ENCODE assay signal across 17 cellular contexts in the genomic region with DNA sequence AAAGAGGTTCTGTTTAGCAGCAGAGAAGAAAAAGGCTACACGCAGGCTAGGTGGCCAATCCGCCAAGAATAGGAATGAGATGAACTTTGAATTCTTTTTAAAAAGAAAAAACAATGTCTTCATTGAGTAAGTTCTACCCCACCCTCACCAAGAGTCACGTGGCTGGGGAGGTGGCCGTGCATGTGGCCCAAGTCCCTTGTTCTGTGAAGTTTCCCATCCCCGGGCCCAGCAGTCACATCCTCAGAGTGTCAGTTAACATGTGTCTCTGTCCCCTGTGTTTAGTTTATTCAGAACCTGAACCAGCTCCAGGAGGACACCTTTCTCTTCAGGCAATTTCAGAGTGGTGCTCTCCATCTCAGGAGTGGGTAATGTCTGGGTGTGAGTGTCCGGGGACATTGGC. TPM values are rescaled to one million over a fixed set of nuclear protein-coding genes. Genes with fewer than 3 reads are reported as not detected.
A peak's percentile ranks its signal among the peaks of the same experiment; 100 is the strongest.
DNase-seq lines count a peak whose midpoint lies in the region; ATAC-seq and TF ChIP-seq lines count a peak whose summit lies in the region.
"Had no signal": no experiment of that assay in that cellular context is flagged by ENCODE, and none has a peak within 500 bp of the region (broad histone marks: within the 10 kb centered on the region; RNA-seq: fewer than 3 reads in every experiment).

No MANE protein-coding gene starts in this region.

- H3K4me1 ChIP-seq in HEK293 (ENCODE audit: control insufficient read depth, insufficient read depth, low read length) (no peaks in the 10 kb centered on the region), Peyer's patch (no peaks in the 10 kb centered on the region)
- H3K4me1 ChIP-seq: HAP-1 had no signal

- intact Hi-C loops in cardiac septum (cut with DNase I) (no loop called here), left cardiac atrium (cut with DNase I) (no loop called here), posterior vena cava (cut with DNase I) (no loop called here)

- H3K27me3 ChIP-seq in Peyer's patch: no peaks in the 10 kb centered on the region

- peaks cover 28% of the 10 kb centered on the region for H3K4me1 Mint-ChIP-seq in WTC11
- H3K4me1 Mint-ChIP-seq: CD4-positive, alpha-beta memory T cell had no signal

- H3K36me3 Mint-ChIP-seq in WTC11: peaks cover 7% of the 10 kb centered on the region
- H3K36me3 Mint-ChIP-seq: CD4-positive, alpha-beta memory T cell had no signal

- H3K4me3 ChIP-seq in HEK293 (ENCODE audit: low read depth, low read length) (no peak overlapping the region), Peyer's patch (no peak overlapping the region)
- H3K4me3 ChIP-seq: HAP-1 had no signal

- H3K27me3 Mint-ChIP-seq in WTC11 (ENCODE audit: low read depth): no peaks in the 10 kb centered on the region

- H3K9me3 ChIP-seq in HEK293 (ENCODE audit: control insufficient read depth, insufficient read depth, low read depth, low read length): no peaks in the 10 kb centered on the region
- no peaks in the 10 kb centered on the region for H3K9me3 ChIP-seq in Peyer's patch
- H3K9me3 ChIP-seq: HAP-1 had no signal

- TF ChIP-seq CTCF in HEK293 (tag by site-specific recombination; IDR thresholded peaks at IDR 0.05) (no peak), WTC11 (IDR thresholded peaks at IDR 0.05) (no peak), Peyer's patch (IDR thresholded peaks at IDR 0.05) (no peak)

- DNase-seq in cardiac septum (ENCODE audit: low spot score) (peak; percentile 24), left cardiac atrium (no peak), WTC11 (ENCODE audit: low spot score) (no peak), posterior vena cava (ENCODE audit: low spot score) (peak; percentile 55), NCI-H1105 treated with DMSO at 0.1 percent for 48 hours (lab: John Stamatoyannopoulos, UW) (no peak), NCI-H226 (no peak), Peyer's patch (no peak)
- DNase-seq: C1 segment of cervical spinal cord; Calu3; CD4-positive, alpha-beta memory T cell; COR-L47; DMS53; DMS79 treated with DMSO at 0.1 percent for 48 hours; GF-D8; GOT3 had no signal

- POLR2A ChIA-PET in HEK293 (lab: Yijun Ruan, JAX) (no interaction called here), WTC11 (lab: Charles Lee) (no interaction called here)

- H3K27ac ChIP-seq in HEK293 (ENCODE audit: extremely low read depth, low read depth, low read length) (no peak overlapping the region), Peyer's patch (no peak overlapping the region)

- H3K36me3 ChIP-seq in HEK293 (ENCODE audit: control insufficient read depth in 2 of 2, insufficient read depth in 1 of 2, low read length in 2 of 2): no peaks in the 10 kb centered on the region; a peak in 1 of 3 replicates
- no peaks in the 10 kb centered on the region for H3K36me3 ChIP-seq in Peyer's patch
- H3K36me3 ChIP-seq: HAP-1 had no signal

- peaks cover 3% of the 10 kb centered on the region; the same call in 1 of the 2 replicates for H3K9me3 Mint-ChIP-seq in WTC11
- H3K9me3 Mint-ChIP-seq: CD4-positive, alpha-beta memory T cell had no signal

- no peak for ATAC-seq in left cardiac atrium
- no peak for ATAC-seq in WTC11

- H3K4me3 Mint-ChIP-seq in WTC11: no peak overlapping the region
- H3K4me3 Mint-ChIP-seq: CD4-positive, alpha-beta memory T cell had no signal

- peak overlapping the region; percentile 50; the same call in 1 of the 2 replicates for H3K27ac Mint-ChIP-seq in WTC11
- H3K27ac Mint-ChIP-seq: CD4-positive, alpha-beta memory T cell had no signal

- TF ChIP-seq POLR2A in Peyer's patch (IDR thresholded peaks at IDR 0.05): no peak

- CTCF ChIA-PET in HEK293 (lab: Yijun Ruan, JAX): interaction anchor here (0.5 to 0.6 kb wide), 2 partner anchors 20 to 373 kb away, joined by 3 read pairs; no protein-coding TSS in a partner anchor
- CTCF ChIA-PET in WTC11 (lab: Charles Lee): interaction anchor here (2.1 kb wide), 1 partner anchor 31 kb away, joined by 8 read pairs; no protein-coding TSS in a partner anchor

TF ChIP-seq in HEK293, 187 proteins besides CTCF, POLR2A, EP300 and RAD21:
- 0 out of 2 replicates have a peak, but pooled peaks have one; percentile 23 for TF ChIP-seq SCRT2 (tag by site-specific recombination; IDR thresholded peaks at IDR 0.05)
- TF ChIP-seq, protein P1, sequence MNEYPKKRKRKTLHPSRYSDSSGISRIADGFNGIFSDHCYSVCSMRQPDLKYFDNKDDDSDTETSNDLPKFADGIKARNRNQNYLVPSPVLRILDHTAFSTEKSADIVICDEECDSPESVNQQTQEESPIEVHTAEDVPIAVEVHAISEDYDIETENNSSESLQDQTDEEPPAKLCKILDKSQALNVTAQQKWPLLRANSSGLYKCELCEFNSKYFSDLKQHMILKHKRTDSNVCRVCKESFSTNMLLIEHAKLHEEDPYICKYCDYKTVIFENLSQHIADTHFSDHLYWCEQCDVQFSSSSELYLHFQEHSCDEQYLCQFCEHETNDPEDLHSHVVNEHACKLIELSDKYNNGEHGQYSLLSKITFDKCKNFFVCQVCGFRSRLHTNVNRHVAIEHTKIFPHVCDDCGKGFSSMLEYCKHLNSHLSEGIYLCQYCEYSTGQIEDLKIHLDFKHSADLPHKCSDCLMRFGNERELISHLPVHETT (tag by site-specific recombination; IDR thresholded peaks at IDR 0.05): no peak
- TF ChIP-seq, protein P2, sequence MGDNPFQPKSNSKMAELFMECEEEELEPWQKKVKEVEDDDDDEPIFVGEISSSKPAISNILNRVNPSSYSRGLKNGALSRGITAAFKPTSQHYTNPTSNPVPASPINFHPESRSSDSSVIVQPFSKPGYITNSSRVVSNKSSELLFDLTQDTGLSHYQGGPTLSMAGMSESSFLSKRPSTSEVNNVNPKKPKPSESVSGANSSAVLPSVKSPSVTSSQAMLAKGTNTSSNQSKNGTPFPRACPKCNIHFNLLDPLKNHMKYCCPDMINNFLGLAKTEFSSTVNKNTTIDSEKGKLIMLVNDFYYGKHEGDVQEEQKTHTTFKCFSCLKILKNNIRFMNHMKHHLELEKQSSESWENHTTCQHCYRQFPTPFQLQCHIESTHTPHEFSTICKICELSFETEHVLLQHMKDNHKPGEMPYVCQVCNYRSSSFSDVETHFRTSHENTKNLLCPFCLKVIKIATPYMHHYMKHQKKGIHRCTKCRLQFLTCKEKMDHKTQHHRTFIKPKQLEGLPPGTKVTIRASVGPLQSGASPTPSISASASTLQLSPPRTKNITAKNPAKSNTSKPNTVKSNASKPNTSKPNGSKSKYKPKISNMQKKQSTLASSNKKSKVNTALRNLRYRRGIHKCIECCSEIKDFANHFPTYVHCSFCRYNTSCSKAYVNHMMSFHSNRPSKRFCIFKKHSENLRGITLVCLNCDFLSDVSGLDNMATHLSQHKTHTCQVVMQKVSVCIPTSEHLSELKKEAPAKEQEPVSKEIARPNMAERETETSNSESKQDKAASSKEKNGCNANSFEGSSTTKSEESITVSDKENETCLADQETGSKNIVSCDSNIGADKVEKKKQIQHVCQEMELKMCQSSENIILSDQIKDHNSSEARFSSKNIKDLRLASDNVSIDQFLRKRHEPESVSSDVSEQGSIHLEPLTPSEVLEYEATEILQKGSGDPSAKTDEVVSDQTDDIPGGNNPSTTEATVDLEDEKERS (tag by site-specific recombination; IDR thresholded peaks at IDR 0.05): no peak
TF ChIP-seq in HEK293: peak in this region for 1.

TF ChIP-seq in WTC11, 78 proteins besides CTCF, POLR2A, EP300 and RAD21 (continues in another document):
- no peak for TF ChIP-seq ATF1 (CRISPR knock-in tag; IDR thresholded peaks at IDR 0.05)
- TF ChIP-seq, protein P3, sequence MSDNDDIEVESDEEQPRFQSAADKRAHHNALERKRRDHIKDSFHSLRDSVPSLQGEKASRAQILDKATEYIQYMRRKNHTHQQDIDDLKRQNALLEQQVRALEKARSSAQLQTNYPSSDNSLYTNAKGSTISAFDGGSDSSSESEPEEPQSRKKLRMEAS (CRISPR knock-in tag; IDR thresholded peaks at IDR 0.05): no peak
- no peak for TF ChIP-seq RELA (CRISPR knock-in tag; IDR thresholded peaks at IDR 0.05; ENCODE audit: borderline replicate concordance)
- no peak for TF ChIP-seq SMAD4 (CRISPR knock-in tag; IDR thresholded peaks at IDR 0.05)
- no peak for TF ChIP-seq MYBL2 (CRISPR knock-in tag; IDR thresholded peaks at IDR 0.05)
- no peak for TF ChIP-seq MXD4 (CRISPR knock-in tag; IDR thresholded peaks at IDR 0.05; ENCODE audit: borderline replicate concordance)
- no peak for TF ChIP-seq FOXJ3 (CRISPR knock-in tag; IDR thresholded peaks at IDR 0.05; ENCODE audit: borderline replicate concordance)
- TF ChIP-seq, protein P4, sequence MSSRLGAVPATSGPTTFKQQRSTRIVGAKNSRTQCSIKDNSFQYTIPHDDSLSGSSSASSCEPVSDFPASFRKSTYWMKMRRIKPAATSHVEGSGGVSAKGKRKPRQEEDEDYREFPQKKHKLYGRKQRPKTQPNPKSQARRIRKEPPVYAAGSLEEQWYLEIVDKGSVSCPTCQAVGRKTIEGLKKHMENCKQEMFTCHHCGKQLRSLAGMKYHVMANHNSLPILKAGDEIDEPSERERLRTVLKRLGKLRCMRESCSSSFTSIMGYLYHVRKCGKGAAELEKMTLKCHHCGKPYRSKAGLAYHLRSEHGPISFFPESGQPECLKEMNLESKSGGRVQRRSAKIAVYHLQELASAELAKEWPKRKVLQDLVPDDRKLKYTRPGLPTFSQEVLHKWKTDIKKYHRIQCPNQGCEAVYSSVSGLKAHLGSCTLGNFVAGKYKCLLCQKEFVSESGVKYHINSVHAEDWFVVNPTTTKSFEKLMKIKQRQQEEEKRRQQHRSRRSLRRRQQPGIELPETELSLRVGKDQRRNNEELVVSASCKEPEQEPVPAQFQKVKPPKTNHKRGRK (CRISPR knock-in tag; IDR thresholded peaks at IDR 0.05; ENCODE audit: borderline replicate concordance): no peak
- TF ChIP-seq NR2C2 (CRISPR knock-in tag; IDR thresholded peaks at IDR 0.05): no peak
- no peak for TF ChIP-seq EMX1 (CRISPR knock-in tag; IDR thresholded peaks at IDR 0.05)
- no peak for TF ChIP-seq NFE2L1 (CRISPR knock-in tag; IDR thresholded peaks at IDR 0.05)

RNA-seq across cellular contexts. Expression of a gene that starts 57.1 kb away (rescaled TPM):
- total RNA-seq in cardiac septum: 38.9 TPM
- 10 to 100 TPM; 39.1 to 41.6 TPM for total RNA-seq in left cardiac atrium
- total RNA-seq in WTC11 (2021): 34.8 to 35.4 TPM (median 34.9 TPM) in 3 replicates
- total RNA-seq in posterior vena cava: 10 to 100 TPM; 28.6 to 33.1 TPM
- total RNA-seq in Peyer's patch: 100 to 1,000 TPM in 3 of 4 donors, 10 to 100 TPM in 1; 81.4 to 165 (median 149) TPM

Comparison
In these comparisons a context has a peak if more than half of its experiments do, and no peak if none do; other contexts are left out.
1. DNase-seq: peak in cardiac septum (single experiment) and posterior vena cava (single experiment); none in left cardiac atrium (single experiment), WTC11 (single experiment), NCI-H1105 treated with DMSO at 0.1 percent for 48 hours (single experiment), NCI-H226 (single experiment) and Peyer's patch (0 of 3).